1 cellular context compared by ENCODE assay signal in genomic region chr3:24521306-24522154, GRCh38.
TF ChIP-seq lines count a peak whose summit lies in the region.

No MANE protein-coding gene starts in this region.

TF ChIP-seq in HepG2, 621 proteins besides CTCF, POLR2A, EP300 and RAD21 (continued from another document and continues in another):
- TF ChIP-seq ZNF343 (CRISPR knock-in tag; IDR thresholded peaks at IDR 0.05) (0 out of 2 replicates have a peak, but pooled peaks have one; percentile 21), ZNF414 (CRISPR knock-in tag; IDR thresholded peaks at IDR 0.05) (peak; percentile 59; the same call in 1 of the 2 replicates), MAZ (IDR thresholded peaks at IDR 0.05; ENCODE audit: borderline replicate concordance, low read depth, low read length) (no peak; the same call in 1 of the 2 replicates), MAZ (CRISPR knock-in tag; IDR thresholded peaks at IDR 0.05; ENCODE audit: low read depth) (peak; percentile 17; the same call in 1 of the 2 replicates), RBM22 (optimal IDR thresholded peaks at IDR 0.05; ENCODE audit: low read length) (no peak), WIZ (CRISPR knock-in tag; IDR thresholded peaks at IDR 0.05) (0 out of 2 replicates have a peak, but pooled peaks have one; percentile 58), ZNF768 (CRISPR knock-in tag; IDR thresholded peaks at IDR 0.05) (peak; percentile 56; the same call in 1 of the 2 replicates), SALL2 (CRISPR knock-in tag; IDR thresholded peaks at IDR 0.05) (peak; percentile 42; the same call in 1 of the 2 replicates), ZNF740 (CRISPR knock-in tag; IDR thresholded peaks at IDR 0.05) (0 out of 2 replicates have a peak, but pooled peaks have one; percentile 15), NFRKB (IDR thresholded peaks at IDR 0.05) (no peak), TIGD3 (CRISPR knock-in tag; IDR thresholded peaks at IDR 0.05; ENCODE audit: borderline replicate concordance) (no peak), ZNF317 (CRISPR knock-in tag; IDR thresholded peaks at IDR 0.05) (peak; percentile 36; the same call in 1 of the 2 replicates), THAP11 (CRISPR knock-in tag; IDR thresholded peaks at IDR 0.05) (no peak), CBX5 (CRISPR knock-in tag; IDR thresholded peaks at IDR 0.05; ENCODE audit: borderline replicate concordance) (no peak), ZNF709 (CRISPR knock-in tag; IDR thresholded peaks at IDR 0.05) (0 out of 2 replicates have a peak, but pooled peaks have one; percentile 49), TAF1 (CRISPR knock-in tag; IDR thresholded peaks at IDR 0.05) (peak; percentile 19; the same call in 1 of the 2 replicates), SOX5 (CRISPR knock-in tag; IDR thresholded peaks at IDR 0.05; ENCODE audit: borderline replicate concordance) (no peak), BHLHE40 (IDR thresholded peaks at IDR 0.05; ENCODE audit: low read length) (peak; percentile 74; the same call in 1 of the 2 replicates), FOXM1 (CRISPR knock-in tag; IDR thresholded peaks at IDR 0.05) (no peak), KDM5A (IDR thresholded peaks at IDR 0.05; ENCODE audit: borderline replicate concordance, low read length) (0 out of 2 replicates have a peak, but pooled peaks have one; percentile 7), NR2C2 (CRISPR knock-in tag; IDR thresholded peaks at IDR 0.05; ENCODE audit: borderline replicate concordance) (peak; percentile 8), ZNF83 (CRISPR knock-in tag; IDR thresholded peaks at IDR 0.05; ENCODE audit: borderline replicate concordance) (no peak), MTA1 (CRISPR knock-in tag; IDR thresholded peaks at IDR 0.05; ENCODE audit: borderline replicate concordance) (peak; percentile 69; the same call in 1 of the 2 replicates), PCBP1 (IDR thresholded peaks at IDR 0.05; ENCODE audit: borderline replicate concordance, low read depth, low read length) (no peak), ZNF777 (CRISPR knock-in tag; IDR thresholded peaks at IDR 0.05) (peak; percentile 69), ZNF780A (CRISPR knock-in tag; IDR thresholded peaks at IDR 0.05) (0 out of 2 replicates have a peak, but pooled peaks have one; percentile 39), ZNF235 (CRISPR knock-in tag; IDR thresholded peaks at IDR 0.05; ENCODE audit: borderline replicate concordance) (peak; percentile 81; the same call in 1 of the 2 replicates), UBTF (CRISPR knock-in tag; IDR thresholded peaks at IDR 0.05) (peak; percentile 86; the same call in 1 of the 2 replicates), ZSCAN22 (CRISPR knock-in tag; IDR thresholded peaks at IDR 0.05) (peak; percentile 48; the same call in 1 of the 2 replicates), HCFC1 (IDR thresholded peaks at IDR 0.05; ENCODE audit: low read depth, low read length) (no peak), TEAD3 (CRISPR knock-in tag; optimal IDR thresholded peaks at IDR 0.05; ENCODE audit: borderline replicate concordance) (no peak), SOX6 (IDR thresholded peaks at IDR 0.05) (no peak), SOX6 (CRISPR knock-in tag; IDR thresholded peaks at IDR 0.05) (no peak), HES4 (CRISPR knock-in tag; IDR thresholded peaks at IDR 0.05; ENCODE audit: borderline replicate concordance) (peak; percentile 71), LBX2 (CRISPR knock-in tag; IDR thresholded peaks at IDR 0.05; ENCODE audit: borderline replicate concordance) (no peak; the same call in 1 of the 2 replicates), HDAC6 (IDR thresholded peaks at IDR 0.05; ENCODE audit: low read depth, low read length) (no peak), ZNF576 (CRISPR knock-in tag; IDR thresholded peaks at IDR 0.05) (no peak), ZNF552 (CRISPR knock-in tag; IDR thresholded peaks at IDR 0.05; ENCODE audit: borderline replicate concordance) (peak; percentile 51; the same call in 1 of the 2 replicates), SMYD3 (CRISPR knock-in tag; IDR thresholded peaks at IDR 0.05) (peak; percentile 61; the same call in 1 of the 2 replicates), IRF2 (CRISPR knock-in tag; IDR thresholded peaks at IDR 0.05) (peak; percentile 14; the same call in 1 of the 2 replicates), ZNF614 (CRISPR knock-in tag; IDR thresholded peaks at IDR 0.05; ENCODE audit: borderline replicate concordance) (0 out of 2 replicates have a peak, but pooled peaks have one; percentile 25), GATAD1 (CRISPR knock-in tag; IDR thresholded peaks at IDR 0.05) (0 out of 2 replicates have a peak, but pooled peaks have one; percentile 32), SP4 (CRISPR knock-in tag; IDR thresholded peaks at IDR 0.05) (peak; percentile 44; the same call in 1 of the 2 replicates), STAG1 (CRISPR knock-in tag; IDR thresholded peaks at IDR 0.05) (peak; percentile 12; the same call in 1 of the 2 replicates), ZNF563 (CRISPR knock-in tag; IDR thresholded peaks at IDR 0.05) (peak; percentile 55; the same call in 1 of the 2 replicates)
- TF ChIP-seq, protein P1, sequence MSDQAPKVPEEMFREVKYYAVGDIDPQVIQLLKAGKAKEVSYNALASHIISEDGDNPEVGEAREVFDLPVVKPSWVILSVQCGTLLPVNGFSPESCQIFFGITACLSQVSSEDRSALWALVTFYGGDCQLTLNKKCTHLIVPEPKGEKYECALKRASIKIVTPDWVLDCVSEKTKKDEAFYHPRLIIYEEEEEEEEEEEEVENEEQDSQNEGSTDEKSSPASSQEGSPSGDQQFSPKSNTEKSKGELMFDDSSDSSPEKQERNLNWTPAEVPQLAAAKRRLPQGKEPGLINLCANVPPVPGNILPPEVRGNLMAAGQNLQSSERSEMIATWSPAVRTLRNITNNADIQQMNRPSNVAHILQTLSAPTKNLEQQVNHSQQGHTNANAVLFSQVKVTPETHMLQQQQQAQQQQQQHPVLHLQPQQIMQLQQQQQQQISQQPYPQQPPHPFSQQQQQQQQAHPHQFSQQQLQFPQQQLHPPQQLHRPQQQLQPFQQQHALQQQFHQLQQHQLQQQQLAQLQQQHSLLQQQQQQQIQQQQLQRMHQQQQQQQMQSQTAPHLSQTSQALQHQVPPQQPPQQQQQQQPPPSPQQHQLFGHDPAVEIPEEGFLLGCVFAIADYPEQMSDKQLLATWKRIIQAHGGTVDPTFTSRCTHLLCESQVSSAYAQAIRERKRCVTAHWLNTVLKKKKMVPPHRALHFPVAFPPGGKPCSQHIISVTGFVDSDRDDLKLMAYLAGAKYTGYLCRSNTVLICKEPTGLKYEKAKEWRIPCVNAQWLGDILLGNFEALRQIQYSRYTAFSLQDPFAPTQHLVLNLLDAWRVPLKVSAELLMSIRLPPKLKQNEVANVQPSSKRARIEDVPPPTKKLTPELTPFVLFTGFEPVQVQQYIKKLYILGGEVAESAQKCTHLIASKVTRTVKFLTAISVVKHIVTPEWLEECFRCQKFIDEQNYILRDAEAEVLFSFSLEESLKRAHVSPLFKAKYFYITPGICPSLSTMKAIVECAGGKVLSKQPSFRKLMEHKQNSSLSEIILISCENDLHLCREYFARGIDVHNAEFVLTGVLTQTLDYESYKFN (CRISPR knock-in tag; conservative IDR thresholded peaks at IDR 0.05): peak; percentile 26; the same call in 1 of the 2 replicates
- TF ChIP-seq, protein P2, sequence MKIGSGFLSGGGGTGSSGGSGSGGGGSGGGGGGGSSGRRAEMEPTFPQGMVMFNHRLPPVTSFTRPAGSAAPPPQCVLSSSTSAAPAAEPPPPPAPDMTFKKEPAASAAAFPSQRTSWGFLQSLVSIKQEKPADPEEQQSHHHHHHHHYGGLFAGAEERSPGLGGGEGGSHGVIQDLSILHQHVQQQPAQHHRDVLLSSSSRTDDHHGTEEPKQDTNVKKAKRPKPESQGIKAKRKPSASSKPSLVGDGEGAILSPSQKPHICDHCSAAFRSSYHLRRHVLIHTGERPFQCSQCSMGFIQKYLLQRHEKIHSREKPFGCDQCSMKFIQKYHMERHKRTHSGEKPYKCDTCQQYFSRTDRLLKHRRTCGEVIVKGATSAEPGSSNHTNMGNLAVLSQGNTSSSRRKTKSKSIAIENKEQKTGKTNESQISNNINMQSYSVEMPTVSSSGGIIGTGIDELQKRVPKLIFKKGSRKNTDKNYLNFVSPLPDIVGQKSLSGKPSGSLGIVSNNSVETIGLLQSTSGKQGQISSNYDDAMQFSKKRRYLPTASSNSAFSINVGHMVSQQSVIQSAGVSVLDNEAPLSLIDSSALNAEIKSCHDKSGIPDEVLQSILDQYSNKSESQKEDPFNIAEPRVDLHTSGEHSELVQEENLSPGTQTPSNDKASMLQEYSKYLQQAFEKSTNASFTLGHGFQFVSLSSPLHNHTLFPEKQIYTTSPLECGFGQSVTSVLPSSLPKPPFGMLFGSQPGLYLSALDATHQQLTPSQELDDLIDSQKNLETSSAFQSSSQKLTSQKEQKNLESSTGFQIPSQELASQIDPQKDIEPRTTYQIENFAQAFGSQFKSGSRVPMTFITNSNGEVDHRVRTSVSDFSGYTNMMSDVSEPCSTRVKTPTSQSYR (CRISPR knock-in tag; IDR thresholded peaks at IDR 0.05; ENCODE audit: borderline replicate concordance): peak; percentile 83
- TF ChIP-seq, protein P3, sequence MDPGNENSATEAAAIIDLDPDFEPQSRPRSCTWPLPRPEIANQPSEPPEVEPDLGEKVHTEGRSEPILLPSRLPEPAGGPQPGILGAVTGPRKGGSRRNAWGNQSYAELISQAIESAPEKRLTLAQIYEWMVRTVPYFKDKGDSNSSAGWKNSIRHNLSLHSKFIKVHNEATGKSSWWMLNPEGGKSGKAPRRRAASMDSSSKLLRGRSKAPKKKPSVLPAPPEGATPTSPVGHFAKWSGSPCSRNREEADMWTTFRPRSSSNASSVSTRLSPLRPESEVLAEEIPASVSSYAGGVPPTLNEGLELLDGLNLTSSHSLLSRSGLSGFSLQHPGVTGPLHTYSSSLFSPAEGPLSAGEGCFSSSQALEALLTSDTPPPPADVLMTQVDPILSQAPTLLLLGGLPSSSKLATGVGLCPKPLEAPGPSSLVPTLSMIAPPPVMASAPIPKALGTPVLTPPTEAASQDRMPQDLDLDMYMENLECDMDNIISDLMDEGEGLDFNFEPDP (CRISPR knock-in tag; conservative IDR thresholded peaks at IDR 0.05): no peak
- TF ChIP-seq, protein P4, sequence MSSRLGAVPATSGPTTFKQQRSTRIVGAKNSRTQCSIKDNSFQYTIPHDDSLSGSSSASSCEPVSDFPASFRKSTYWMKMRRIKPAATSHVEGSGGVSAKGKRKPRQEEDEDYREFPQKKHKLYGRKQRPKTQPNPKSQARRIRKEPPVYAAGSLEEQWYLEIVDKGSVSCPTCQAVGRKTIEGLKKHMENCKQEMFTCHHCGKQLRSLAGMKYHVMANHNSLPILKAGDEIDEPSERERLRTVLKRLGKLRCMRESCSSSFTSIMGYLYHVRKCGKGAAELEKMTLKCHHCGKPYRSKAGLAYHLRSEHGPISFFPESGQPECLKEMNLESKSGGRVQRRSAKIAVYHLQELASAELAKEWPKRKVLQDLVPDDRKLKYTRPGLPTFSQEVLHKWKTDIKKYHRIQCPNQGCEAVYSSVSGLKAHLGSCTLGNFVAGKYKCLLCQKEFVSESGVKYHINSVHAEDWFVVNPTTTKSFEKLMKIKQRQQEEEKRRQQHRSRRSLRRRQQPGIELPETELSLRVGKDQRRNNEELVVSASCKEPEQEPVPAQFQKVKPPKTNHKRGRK (CRISPR knock-in tag; IDR thresholded peaks at IDR 0.05): no peak; the same call in 1 of the 2 replicates
- TF ChIP-seq, protein P5, sequence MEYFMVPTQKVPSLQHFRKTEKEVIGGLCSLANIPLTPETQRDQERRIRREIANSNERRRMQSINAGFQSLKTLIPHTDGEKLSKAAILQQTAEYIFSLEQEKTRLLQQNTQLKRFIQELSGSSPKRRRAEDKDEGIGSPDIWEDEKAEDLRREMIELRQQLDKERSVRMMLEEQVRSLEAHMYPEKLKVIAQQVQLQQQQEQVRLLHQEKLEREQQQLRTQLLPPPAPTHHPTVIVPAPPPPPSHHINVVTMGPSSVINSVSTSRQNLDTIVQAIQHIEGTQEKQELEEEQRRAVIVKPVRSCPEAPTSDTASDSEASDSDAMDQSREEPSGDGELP (IDR thresholded peaks at IDR 0.05; ENCODE audit: borderline replicate concordance, low read depth): no peak
